ENCODE assay signal across 1 cellular context in the genomic region with DNA sequence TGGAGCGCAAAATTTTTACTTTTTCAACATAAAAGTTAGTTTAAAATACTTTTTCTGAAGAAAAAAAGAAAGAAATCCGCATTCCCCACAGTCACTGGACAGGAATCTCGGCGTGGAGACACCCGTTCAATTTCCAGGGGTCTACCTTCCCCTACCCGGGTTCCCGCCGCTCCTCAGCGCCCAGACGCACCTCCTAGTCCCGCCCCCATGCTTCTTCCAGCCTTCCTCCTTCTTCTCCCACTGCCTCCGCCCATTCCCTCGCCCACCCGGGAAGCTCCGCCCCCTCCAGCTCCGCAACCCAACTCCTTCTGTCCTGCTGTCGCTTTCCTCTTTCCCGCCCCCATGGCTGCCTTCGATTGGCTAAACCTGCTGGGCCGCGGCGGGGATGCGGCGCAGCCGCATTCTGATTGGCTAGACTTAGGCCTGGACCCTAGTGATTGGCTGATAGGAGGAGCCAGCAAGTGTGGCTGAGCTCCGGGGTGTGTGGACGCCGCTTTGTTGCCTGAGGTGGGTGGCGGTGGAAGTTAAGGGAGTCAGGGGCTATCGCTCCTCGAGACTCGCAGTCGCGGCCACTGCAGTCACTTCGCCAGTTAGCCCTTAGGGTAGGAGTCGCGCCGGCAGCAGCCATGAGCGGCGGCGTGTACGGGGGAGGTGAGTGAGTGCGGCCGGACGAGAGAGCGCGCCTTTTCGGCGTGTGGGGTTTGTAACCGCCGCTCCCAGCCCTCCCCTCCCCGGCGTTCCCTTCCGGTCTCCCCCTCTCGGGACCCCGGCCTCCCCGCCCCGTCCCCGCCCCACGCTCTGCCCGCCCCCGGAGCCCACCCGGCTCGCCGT.
TF ChIP-seq lines count a peak whose summit lies in the region.

Gene ACTL6A (plus strand): TSS at position 460 of the 831 bp plus-strand sequence. CDS start 167 bp downstream, at position 627.

TF ChIP-seq in HepG2, 621 proteins besides CTCF, POLR2A, EP300 and RAD21 (continued from another document and continues in another):
- TF ChIP-seq ZBTB40 (IDR thresholded peaks at IDR 0.05) (no peak), ZBTB40 (CRISPR knock-in tag; IDR thresholded peaks at IDR 0.05) (no peak), REL (CRISPR knock-in tag; conservative IDR thresholded peaks at IDR 0.05) (no peak), ZNF552 (CRISPR knock-in tag; IDR thresholded peaks at IDR 0.05; ENCODE audit: borderline replicate concordance) (no peak), ZNF383 (CRISPR knock-in tag; IDR thresholded peaks at IDR 0.05; ENCODE audit: borderline replicate concordance) (0 out of 2 replicates have a peak, but pooled peaks have one; percentile 21), KLF12 (CRISPR knock-in tag; IDR thresholded peaks at IDR 0.05; ENCODE audit: borderline replicate concordance) (0 out of 2 replicates have a peak, but pooled peaks have one; percentile 23), MTF2 (CRISPR knock-in tag; IDR thresholded peaks at IDR 0.05; ENCODE audit: borderline replicate concordance) (no peak), RFXANK (CRISPR knock-in tag; IDR thresholded peaks at IDR 0.05) (no peak), TBL1XR1 (IDR thresholded peaks at IDR 0.05; ENCODE audit: borderline replicate concordance, low read length, partially characterized antibody) (no peak), ZNF180 (CRISPR knock-in tag; IDR thresholded peaks at IDR 0.05; ENCODE audit: borderline replicate concordance, low read depth) (no peak), ZNF580 (CRISPR knock-in tag; IDR thresholded peaks at IDR 0.05; ENCODE audit: borderline replicate concordance, low read depth) (0 out of 2 replicates have a peak, but pooled peaks have one; percentile 16), ZSCAN22 (CRISPR knock-in tag; IDR thresholded peaks at IDR 0.05) (no peak), ZNF264 (CRISPR knock-in tag; IDR thresholded peaks at IDR 0.05) (no peak), ZNF883 (CRISPR knock-in tag; IDR thresholded peaks at IDR 0.05; ENCODE audit: not compliant biosample characterization) (peak; percentile 31), SATB2 (CRISPR knock-in tag; IDR thresholded peaks at IDR 0.05) (no peak), REPIN1 (CRISPR knock-in tag; IDR thresholded peaks at IDR 0.05; ENCODE audit: borderline replicate concordance, low read depth) (peak; percentile 46; the same call in 1 of the 2 replicates), MTA3 (CRISPR knock-in tag; IDR thresholded peaks at IDR 0.05) (no peak), ZBTB7A (CRISPR knock-in tag; IDR thresholded peaks at IDR 0.05) (no peak), KDM5A (IDR thresholded peaks at IDR 0.05; ENCODE audit: borderline replicate concordance, low read length) (peak; percentile 22; the same call in 1 of the 2 replicates), E2F1 (CRISPR knock-in tag; IDR thresholded peaks at IDR 0.05) (peak; percentile 64), HNF4G (IDR thresholded peaks at IDR 0.05; ENCODE audit: borderline replicate concordance, low read depth, low read length) (no peak), HNF4G (CRISPR knock-in tag; IDR thresholded peaks at IDR 0.05; ENCODE audit: borderline replicate concordance, low read depth) (no peak), ZNF335 (CRISPR knock-in tag; IDR thresholded peaks at IDR 0.05) (peak; percentile 38; the same call in 1 of the 2 replicates), JUND (CRISPR knock-in tag; IDR thresholded peaks at IDR 0.05) (no peak), ZNF703 (CRISPR knock-in tag; IDR thresholded peaks at IDR 0.05; ENCODE audit: borderline replicate concordance) (no peak), ZNF343 (CRISPR knock-in tag; IDR thresholded peaks at IDR 0.05) (peak; percentile 45; the same call in 1 of the 2 replicates), ETS1 (CRISPR knock-in tag; IDR thresholded peaks at IDR 0.05) (no peak)
- TF ChIP-seq, protein P1, sequence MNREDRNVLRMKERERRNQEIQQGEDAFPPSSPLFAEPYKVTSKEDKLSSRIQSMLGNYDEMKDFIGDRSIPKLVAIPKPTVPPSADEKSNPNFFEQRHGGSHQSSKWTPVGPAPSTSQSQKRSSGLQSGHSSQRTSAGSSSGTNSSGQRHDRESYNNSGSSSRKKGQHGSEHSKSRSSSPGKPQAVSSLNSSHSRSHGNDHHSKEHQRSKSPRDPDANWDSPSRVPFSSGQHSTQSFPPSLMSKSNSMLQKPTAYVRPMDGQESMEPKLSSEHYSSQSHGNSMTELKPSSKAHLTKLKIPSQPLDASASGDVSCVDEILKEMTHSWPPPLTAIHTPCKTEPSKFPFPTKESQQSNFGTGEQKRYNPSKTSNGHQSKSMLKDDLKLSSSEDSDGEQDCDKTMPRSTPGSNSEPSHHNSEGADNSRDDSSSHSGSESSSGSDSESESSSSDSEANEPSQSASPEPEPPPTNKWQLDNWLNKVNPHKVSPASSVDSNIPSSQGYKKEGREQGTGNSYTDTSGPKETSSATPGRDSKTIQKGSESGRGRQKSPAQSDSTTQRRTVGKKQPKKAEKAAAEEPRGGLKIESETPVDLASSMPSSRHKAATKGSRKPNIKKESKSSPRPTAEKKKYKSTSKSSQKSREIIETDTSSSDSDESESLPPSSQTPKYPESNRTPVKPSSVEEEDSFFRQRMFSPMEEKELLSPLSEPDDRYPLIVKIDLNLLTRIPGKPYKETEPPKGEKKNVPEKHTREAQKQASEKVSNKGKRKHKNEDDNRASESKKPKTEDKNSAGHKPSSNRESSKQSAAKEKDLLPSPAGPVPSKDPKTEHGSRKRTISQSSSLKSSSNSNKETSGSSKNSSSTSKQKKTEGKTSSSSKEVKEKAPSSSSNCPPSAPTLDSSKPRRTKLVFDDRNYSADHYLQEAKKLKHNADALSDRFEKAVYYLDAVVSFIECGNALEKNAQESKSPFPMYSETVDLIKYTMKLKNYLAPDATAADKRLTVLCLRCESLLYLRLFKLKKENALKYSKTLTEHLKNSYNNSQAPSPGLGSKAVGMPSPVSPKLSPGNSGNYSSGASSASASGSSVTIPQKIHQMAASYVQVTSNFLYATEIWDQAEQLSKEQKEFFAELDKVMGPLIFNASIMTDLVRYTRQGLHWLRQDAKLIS (CRISPR knock-in tag; IDR thresholded peaks at IDR 0.05), result no peak; the same call in 1 of the 2 replicates
- TF ChIP-seq, protein P2, sequence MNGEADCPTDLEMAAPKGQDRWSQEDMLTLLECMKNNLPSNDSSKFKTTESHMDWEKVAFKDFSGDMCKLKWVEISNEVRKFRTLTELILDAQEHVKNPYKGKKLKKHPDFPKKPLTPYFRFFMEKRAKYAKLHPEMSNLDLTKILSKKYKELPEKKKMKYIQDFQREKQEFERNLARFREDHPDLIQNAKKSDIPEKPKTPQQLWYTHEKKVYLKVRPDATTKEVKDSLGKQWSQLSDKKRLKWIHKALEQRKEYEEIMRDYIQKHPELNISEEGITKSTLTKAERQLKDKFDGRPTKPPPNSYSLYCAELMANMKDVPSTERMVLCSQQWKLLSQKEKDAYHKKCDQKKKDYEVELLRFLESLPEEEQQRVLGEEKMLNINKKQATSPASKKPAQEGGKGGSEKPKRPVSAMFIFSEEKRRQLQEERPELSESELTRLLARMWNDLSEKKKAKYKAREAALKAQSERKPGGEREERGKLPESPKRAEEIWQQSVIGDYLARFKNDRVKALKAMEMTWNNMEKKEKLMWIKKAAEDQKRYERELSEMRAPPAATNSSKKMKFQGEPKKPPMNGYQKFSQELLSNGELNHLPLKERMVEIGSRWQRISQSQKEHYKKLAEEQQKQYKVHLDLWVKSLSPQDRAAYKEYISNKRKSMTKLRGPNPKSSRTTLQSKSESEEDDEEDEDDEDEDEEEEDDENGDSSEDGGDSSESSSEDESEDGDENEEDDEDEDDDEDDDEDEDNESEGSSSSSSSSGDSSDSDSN (CRISPR knock-in tag; IDR thresholded peaks at IDR 0.05), result peak; percentile 77
- TF ChIP-seq, protein P3, sequence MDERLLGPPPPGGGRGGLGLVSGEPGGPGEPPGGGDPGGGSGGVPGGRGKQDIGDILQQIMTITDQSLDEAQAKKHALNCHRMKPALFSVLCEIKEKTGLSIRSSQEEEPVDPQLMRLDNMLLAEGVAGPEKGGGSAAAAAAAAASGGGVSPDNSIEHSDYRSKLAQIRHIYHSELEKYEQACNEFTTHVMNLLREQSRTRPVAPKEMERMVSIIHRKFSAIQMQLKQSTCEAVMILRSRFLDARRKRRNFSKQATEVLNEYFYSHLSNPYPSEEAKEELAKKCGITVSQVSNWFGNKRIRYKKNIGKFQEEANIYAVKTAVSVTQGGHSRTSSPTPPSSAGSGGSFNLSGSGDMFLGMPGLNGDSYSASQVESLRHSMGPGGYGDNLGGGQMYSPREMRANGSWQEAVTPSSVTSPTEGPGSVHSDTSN (CRISPR knock-in tag; IDR thresholded peaks at IDR 0.05), result peak; percentile 62; the same call in 1 of the 2 replicates
- TF ChIP-seq, protein P4, sequence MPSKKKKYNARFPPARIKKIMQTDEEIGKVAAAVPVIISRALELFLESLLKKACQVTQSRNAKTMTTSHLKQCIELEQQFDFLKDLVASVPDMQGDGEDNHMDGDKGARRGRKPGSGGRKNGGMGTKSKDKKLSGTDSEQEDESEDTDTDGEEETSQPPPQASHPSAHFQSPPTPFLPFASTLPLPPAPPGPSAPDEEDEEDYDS (CRISPR knock-in tag; IDR thresholded peaks at IDR 0.05), result no peak; the same call in 1 of the 2 replicates
- TF ChIP-seq, protein P5, sequence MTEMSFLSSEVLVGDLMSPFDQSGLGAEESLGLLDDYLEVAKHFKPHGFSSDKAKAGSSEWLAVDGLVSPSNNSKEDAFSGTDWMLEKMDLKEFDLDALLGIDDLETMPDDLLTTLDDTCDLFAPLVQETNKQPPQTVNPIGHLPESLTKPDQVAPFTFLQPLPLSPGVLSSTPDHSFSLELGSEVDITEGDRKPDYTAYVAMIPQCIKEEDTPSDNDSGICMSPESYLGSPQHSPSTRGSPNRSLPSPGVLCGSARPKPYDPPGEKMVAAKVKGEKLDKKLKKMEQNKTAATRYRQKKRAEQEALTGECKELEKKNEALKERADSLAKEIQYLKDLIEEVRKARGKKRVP (CRISPR knock-in tag; IDR thresholded peaks at IDR 0.05), result 0 out of 4 replicates have a peak, but pooled peaks of 1 of the 2 experiments have one; percentile 35
